16 cellular contexts compared by ENCODE assay signal in the genomic region with DNA sequence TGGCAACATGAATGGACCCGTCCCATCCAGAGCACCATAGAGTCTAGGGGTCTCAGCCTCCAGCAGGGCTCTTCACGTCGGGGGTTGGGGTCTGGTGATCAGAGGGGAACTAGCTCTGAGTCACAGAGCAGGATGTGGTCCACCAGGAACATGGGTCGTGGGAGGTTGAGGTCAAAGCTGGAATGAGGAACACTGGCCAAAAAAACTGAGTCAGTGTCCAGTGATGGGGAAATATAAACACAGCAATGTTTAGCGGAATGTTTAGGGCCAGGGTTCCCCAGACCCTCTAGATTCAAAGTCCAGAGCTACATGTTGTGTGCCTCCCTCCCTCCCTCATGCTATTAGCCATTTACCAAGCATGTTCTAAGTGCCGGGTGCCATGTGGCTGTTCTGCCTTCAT.
A peak's percentile ranks its signal among the peaks of the same experiment; 100 is the strongest.
DNase-seq lines count a peak whose midpoint lies in the region; ATAC-seq and TF ChIP-seq lines count a peak whose summit lies in the region.
"Had no signal": no experiment of that assay in that cellular context is flagged by ENCODE, and none has a peak within 500 bp of the region (broad histone marks: within the 10 kb centered on the region; RNA-seq: fewer than 3 reads in every experiment).

No MANE protein-coding gene starts in this region.

- no peak overlapping the region for H2AFZ ChIP-seq in PC-9

- H3K4me3 ChIP-seq in SJSA1 = no peak overlapping the region
- H3K4me3 ChIP-seq in fibroblast of pulmonary artery (replicated peaks; ENCODE audit: low read depth, low read length) = no peak overlapping the region
- no peak overlapping the region for H3K4me3 ChIP-seq in PC-9
- H3K4me3 ChIP-seq: dorsolateral prefrontal cortex had no signal

- DNase-seq in EL (peak; percentile 91), SJSA1 (ENCODE audit: low read depth in 1 of 2, low spot score in 2 of 2) (peak; percentile 52 to 67), fibroblast of pulmonary artery (ENCODE audit: low read depth) (peak; percentile 51), non-pigmented ciliary epithelial cell (ENCODE audit: low read depth) (peak; percentile 74), occipital lobe (lab: John Stamatoyannopoulos, UW) (no peak), PC-9 (no peak)
- DNase-seq in T-helper 2 cell treated with Interferon-gamma antibody and Interleukin-4, amounts not matched to agents 5 μg/mL and 100 μg/mL, for 36 hours (ENCODE audit: low spot score) = no peak
- DNase-seq: activated CD4-positive, alpha-beta T cell treated with anti-CD3 and anti-CD28 coated beads, Interleukin-2, amount 50 U/mL, for 1 hour; dorsolateral prefrontal cortex; H7; NCI-H2081 treated with DMSO at 0.1 percent for 48 hours; stimulated activated CD4-positive, alpha-beta T cell treated with anti-CD3 and anti-CD28 coated beads, Interleukin-2, amount 100 ng/mL, for 48 hours had no signal

- no peaks in the 10 kb centered on the region for H3K79me2 ChIP-seq in PC-9 (ENCODE audit: low read depth)

- POLR2A ChIA-PET in PC-9 (lab: Charles Lee; ENCODE audit: unreplicated experiment) = no interaction called here

- H3K4me1 Mint-ChIP-seq in T-helper 2 cell treated with Interferon-gamma antibody and Interleukin-4, amounts not matched to agents 5 μg/mL and 100 μg/mL, for 36 hours (ENCODE audit: low read depth) = no peaks in the 10 kb centered on the region
- H3K4me1 Mint-ChIP-seq: CD14-positive monocyte had no signal

- H3K36me3 ChIP-seq in SJSA1 (no peaks in the 10 kb centered on the region), PC-9 (ENCODE audit: low read depth) (no peaks in the 10 kb centered on the region)

- CTCF ChIA-PET in PC-9 (lab: Charles Lee) = no interaction called here

- ATAC-seq in HG03520 (IDR thresholded peaks at IDR 0.05; ENCODE audit: unreplicated experiment) = no peak

- H3K27ac ChIP-seq in SJSA1 (peak overlapping the region; percentile 72), PC-9 (no peak overlapping the region)
- H3K27ac ChIP-seq: dorsolateral prefrontal cortex had no signal

- no peak for TF ChIP-seq CTCF in fibroblast of pulmonary artery (IDR thresholded peaks at IDR 0.05; ENCODE audit: low read length, missing control alignments)
- TF ChIP-seq CTCF in PC-9 (conservative IDR thresholded peaks at IDR 0.05) = no peak

- H3K9me2 ChIP-seq in PC-9 (ENCODE audit: insufficient read depth) = no peaks in the 10 kb centered on the region

- peaks cover 27% of the 10 kb centered on the region for H3K4me1 ChIP-seq in SJSA1 (replicated peaks)
- H3K4me1 ChIP-seq in PC-9 (replicated peaks; ENCODE audit: insufficient read depth) = no peaks in the 10 kb centered on the region

- peaks cover 2% of the 10 kb centered on the region for H3K27me3 Mint-ChIP-seq in T-helper 2 cell treated with Interferon-gamma antibody and Interleukin-4, amounts not matched to agents 5 μg/mL and 100 μg/mL, for 36 hours (ENCODE audit: low read depth)

- H3K4me3 Mint-ChIP-seq in T-helper 2 cell treated with Interferon-gamma antibody and Interleukin-4, amounts not matched to agents 5 μg/mL and 100 μg/mL, for 36 hours = no peak overlapping the region
- H3K4me3 Mint-ChIP-seq: activated T-helper 1 cell treated with anti-CD3 and anti-CD28 coated beads, Interleukin-12 subunit alpha, Interleukin-12 subunit beta, Interleukin-2, Interleukin-4 antibody, amounts not matched to agents 30 ng/mL and 10 ng/mL and 1 ng/mL, durations not matched to agents 14 hours and 24 hours and 36 hours; CD14-positive monocyte; type B pancreatic cell had no signal

- H3K27me3 ChIP-seq in SJSA1 (replicated peaks) (no peaks in the 10 kb centered on the region), PC-9 (ENCODE audit: insufficient read depth, low read depth) (peaks cover 65% of the 10 kb centered on the region)

- H3K27ac Mint-ChIP-seq in T-helper 2 cell treated with Interferon-gamma antibody and Interleukin-4, amounts not matched to agents 5 μg/mL and 100 μg/mL, for 36 hours = no peak overlapping the region
- H3K27ac Mint-ChIP-seq: activated T-helper 1 cell treated with anti-CD3 and anti-CD28 coated beads, Interleukin-12 subunit alpha, Interleukin-12 subunit beta, Interleukin-2, Interleukin-4 antibody, amounts not matched to agents 30 ng/mL and 10 ng/mL and 1 ng/mL, durations not matched to agents 14 hours and 24 hours and 36 hours; CD14-positive monocyte; type B pancreatic cell had no signal

- H3K9me3 Mint-ChIP-seq in T-helper 2 cell treated with Interferon-gamma antibody and Interleukin-4, amounts not matched to agents 5 μg/mL and 100 μg/mL, for 36 hours = no peaks in the 10 kb centered on the region
- H3K9me3 Mint-ChIP-seq: activated T-helper 1 cell treated with anti-CD3 and anti-CD28 coated beads, Interleukin-12 subunit alpha, Interleukin-12 subunit beta, Interleukin-2, Interleukin-4 antibody, amounts not matched to agents 30 ng/mL and 10 ng/mL and 1 ng/mL, durations not matched to agents 14 hours and 24 hours and 36 hours; type B pancreatic cell had no signal

- H3K36me3 Mint-ChIP-seq in T-helper 2 cell treated with Interferon-gamma antibody and Interleukin-4, amounts not matched to agents 5 μg/mL and 100 μg/mL, for 36 hours (ENCODE audit: low read depth) = no peaks in the 10 kb centered on the region
- H3K36me3 Mint-ChIP-seq: CD14-positive monocyte, type B pancreatic cell had no signal

- no peaks in the 10 kb centered on the region for H4K20me1 ChIP-seq in PC-9 (ENCODE audit: insufficient read depth)

- intact Hi-C loops in PC-9 (cut with micrococcal nuclease; ENCODE audit: unreplicated experiment) = no loop called here

- H3K9me3 ChIP-seq in SJSA1 (replicated peaks) = no peaks in the 10 kb centered on the region
- no peaks in the 10 kb centered on the region for H3K9me3 ChIP-seq in PC-9 (ENCODE audit: insufficient read depth, low read depth)

- no peak overlapping the region for H3K4me2 ChIP-seq in PC-9

- no peaks in the 10 kb centered on the region for H3F3A ChIP-seq in PC-9 (ENCODE audit: insufficient read depth, low read depth)

- BruUV-seq in PC-9 (replicated peaks; lab: Mats Ljungman, UMichigan) = no TSS peak

Comparison
In these comparisons a context has a peak if more than half of its experiments do, and no peak if none do; other contexts are left out.
1. DNase-seq: peak in EL (single experiment), SJSA1 (2 of 2), fibroblast of pulmonary artery (single experiment) and non-pigmented ciliary epithelial cell (single experiment); none in occipital lobe (single experiment), T-helper 2 cell treated with Interferon-gamma antibody and Interleukin-4, amounts not matched to agents 5 μg/mL and 100 μg/mL, for 36 hours (single experiment) and PC-9 (0 of 2).